In the genomic region with DNA sequence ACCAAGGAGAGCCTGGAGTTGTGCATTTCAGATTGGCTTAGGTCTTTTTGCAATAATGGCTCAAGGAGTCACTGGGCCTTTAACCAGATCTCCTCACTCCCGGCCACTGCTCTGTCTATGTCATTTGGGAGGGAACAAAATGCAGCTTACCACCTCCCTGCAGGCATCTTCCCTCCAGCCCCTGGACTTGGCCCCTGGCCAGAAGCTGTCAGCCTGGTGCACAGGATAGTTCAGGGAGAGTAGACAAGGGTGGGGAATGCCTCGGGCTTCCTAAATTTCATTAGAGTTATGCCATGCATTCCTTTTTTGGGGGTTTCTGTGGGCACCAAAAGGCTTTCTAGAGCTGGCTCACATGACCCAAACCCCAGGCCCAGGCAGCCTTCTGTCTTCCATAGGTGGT, we compare ENCODE assay signal across 20 cellular contexts.
"Had no signal": no experiment of that assay in that cellular context is flagged by ENCODE, and none has a peak within 500 bp of the region (broad histone marks: within the 10 kb centered on the region; RNA-seq: fewer than 3 reads in every experiment).

No MANE protein-coding gene starts in this region.

- DNase-seq: dermis blood vessel endothelial cell; foreskin keratinocyte; immature natural killer cell; left ventricle myocardium inferior; lower lobe of right lung; mesenchymal stem cell; midbrain; nucleus accumbens; pancreas; small intestine; stimulated activated CD4-positive, alpha-beta T cell treated with anti-CD3 and anti-CD28 coated beads, Interleukin-12 subunit alpha, Interleukin-12 subunit beta, amount 100 ng/mL, for 4 hours; stimulated activated naive CD4-positive, alpha-beta T cell; stomach; substantia nigra; transverse colon had no signal

- H3K4me2 ChIP-seq: neural progenitor cell had no signal

- H2AFZ ChIP-seq: neural progenitor cell had no signal

- H3K4me3 ChIP-seq: left ventricle myocardium inferior, lower lobe of right lung, neural progenitor cell, pancreas, stomach, thoracic aorta, transverse colon had no signal

- H3K27ac ChIP-seq: foreskin keratinocyte, left ventricle myocardium inferior, lower lobe of right lung, neural progenitor cell, pancreas, stomach, thoracic aorta, transverse colon had no signal

- H3K9ac ChIP-seq: neural progenitor cell had no signal

- FAIRE-seq: keratinocyte, pancreas, small intestine had no signal

- H3K36me3 ChIP-seq: left ventricle myocardium inferior, lower lobe of right lung, neural progenitor cell, pancreas, stomach, thoracic aorta, transverse colon had no signal

- ATAC-seq: foreskin keratinocyte; lower lobe of right lung; natural killer cell treated with Interleukin-12 subunit alpha and Interleukin-12 subunit beta and Interleukin-15 and Interleukin-18, amount 100 ng/mL, for 72 hours; pancreas; right cardiac atrium had no signal

- H3K27me3 ChIP-seq: foreskin keratinocyte, pancreas, stomach, transverse colon had no signal

- H3K4me1 ChIP-seq: foreskin keratinocyte, left ventricle myocardium inferior, lower lobe of right lung, neural progenitor cell, pancreas, stomach, transverse colon had no signal

- H3K9me3 ChIP-seq: left ventricle myocardium inferior, lower lobe of right lung, pancreas, stomach, thoracic aorta, transverse colon had no signal
